In genomic region chr17:8470447-8471047, GRCh38 we compare ENCODE assay signal across 9 cellular contexts. TPM values are rescaled to one million over a fixed set of nuclear protein-coding genes. Genes with fewer than 3 reads are reported as not detected.
DNase-seq lines count a peak whose midpoint lies in the region; ATAC-seq and TF ChIP-seq lines count a peak whose summit lies in the region.
"Had no signal": no experiment of that assay in that cellular context is flagged by ENCODE, and none has a peak within 500 bp of the region (broad histone marks: within the 10 kb centered on the region; RNA-seq: fewer than 3 reads in every experiment).

No MANE protein-coding gene starts in this region.

- H3K27me3 ChIP-seq in GM23338 (ENCODE audit: insufficient read depth) (no peaks in the 10 kb centered on the region), adrenal gland (no peaks in the 10 kb centered on the region), Karpas-422 (ENCODE audit: low read length) (no peaks in the 10 kb centered on the region)

- no peaks in the 10 kb centered on the region for H3K79me2 ChIP-seq in GM23338 (replicated peaks; ENCODE audit: insufficient read depth)
- peaks cover 10% of the 10 kb centered on the region; the same call in 1 of the 2 replicates for H3K79me2 ChIP-seq in Karpas-422 (ENCODE audit: low read length)

- no peaks in the 10 kb centered on the region; the same call in 2 of the 3 replicates for H3K9me3 Mint-ChIP-seq in GM23338
- H3K9me3 Mint-ChIP-seq in activated T-helper 17 cell treated with anti-CD3 and anti-CD28 coated beads, Interleukin-2, amount 50 U/mL, for 72 hours = no peaks in the 10 kb centered on the region

- DNase-seq in GM23338 (ENCODE audit: low spot score) (no peak), adrenal gland (peak; percentile 91 to 97 (median 96)), cardiac septum (ENCODE audit: low spot score) (peak; percentile 82), pons (ENCODE audit: low spot score) (peak; percentile 43), Karpas-422 (no peak), T-helper 1 cell (no peak)
- DNase-seq in stimulated activated naive CD8-positive, alpha-beta T cell treated with anti-CD3 and anti-CD28 coated beads, Interleukin-15, Interleukin-2, amounts not matched to agents 100 U/mL and 50 U/mL, for 24 hours = no peak

- H3K9me3 ChIP-seq in adrenal gland (replicated peaks in 1 of 3) (no peaks in the 10 kb centered on the region), Karpas-422 (ENCODE audit: low read length) (no peaks in the 10 kb centered on the region)

- H3K9me2 ChIP-seq in GM23338 (ENCODE audit: insufficient read depth) (no peaks in the 10 kb centered on the region), Karpas-422 (replicated peaks; ENCODE audit: insufficient read depth, low read length) (no peaks in the 10 kb centered on the region)

- peaks cover 15% of the 10 kb centered on the region; the same call in 1 of the 2 replicates for H3K36me3 ChIP-seq in GM23338 (ENCODE audit: insufficient read depth)
- H3K36me3 ChIP-seq in adrenal gland (replicated peaks in 1 of 2) = peaks cover 0 to 48% of the 10 kb centered on the region in 2 donors
- H3K36me3 ChIP-seq in Karpas-422 (ENCODE audit: insufficient read depth, low read length) = peaks cover 15% of the 10 kb centered on the region

- H3K27ac Mint-ChIP-seq in GM23338 = 0 out of 2 replicates have a peak overlapping the region, but pooled peaks have one; percentile 48
- H3K27ac Mint-ChIP-seq in activated T-helper 17 cell treated with anti-CD3 and anti-CD28 coated beads, Interleukin-2, amount 50 U/mL, for 72 hours = no peak overlapping the region

- H3K4me1 ChIP-seq in GM23338 (ENCODE audit: insufficient read depth) (peaks cover under 1% of the 10 kb centered on the region; the same call in 1 of the 2 replicates), adrenal gland (replicated peaks in 1 of 2) (peaks cover 6 to 19% of the 10 kb centered on the region in 2 donors), Karpas-422 (ENCODE audit: low read length) (no peaks in the 10 kb centered on the region)

- H3K4me3 ChIP-seq in GM23338 (no peak overlapping the region), adrenal gland (no peak overlapping the region), Karpas-422 (ENCODE audit: low read length) (no peak overlapping the region)
- H3K4me3 ChIP-seq: SK-N-MC had no signal

- peaks cover 43% of the 10 kb centered on the region for H3K36me3 Mint-ChIP-seq in GM23338 (ENCODE audit: low read depth)
- peaks cover 89% of the 10 kb centered on the region for H3K36me3 Mint-ChIP-seq in activated T-helper 17 cell treated with anti-CD3 and anti-CD28 coated beads, Interleukin-2, amount 50 U/mL, for 72 hours (ENCODE audit: low read depth)

- H2AFZ ChIP-seq in GM23338 = no peak overlapping the region
- H2AFZ ChIP-seq in Karpas-422 (ENCODE audit: low read length) = no peak overlapping the region

- no peak; the same call in 1 of the 3 replicates for ATAC-seq in GM23338
- no peak for ATAC-seq in stimulated activated naive CD8-positive, alpha-beta T cell treated with anti-CD3 and anti-CD28 coated beads, Interleukin-15, Interleukin-2, amounts not matched to agents 100 U/mL and 50 U/mL, for 24 hours
- ATAC-seq in activated T-helper 17 cell treated with anti-CD3 and anti-CD28 coated beads, Interleukin-2, amount 50 U/mL, for 72 hours (replicated peaks) = no peak

- 38 to 89% (median 46%) methylated on average over 3 to 20 of the region's 20 CpGs for WGBS in adrenal gland, 4 donors

- TF ChIP-seq CTCF in GM23338 (conservative IDR thresholded peaks at IDR 0.05; ENCODE audit: low read depth in 2 of 2) (no peak), adrenal gland (IDR thresholded peaks at IDR 0.05) (no peak)

- H3K27ac ChIP-seq in GM23338 (ENCODE audit: low read depth) = no peak overlapping the region; the same call in 1 of the 2 replicates
- H3K27ac ChIP-seq in adrenal gland = peak overlapping the region; percentile 56 to 86 (median 74)
- no peak overlapping the region for H3K27ac ChIP-seq in Karpas-422 (ENCODE audit: low read length)
- H3K27ac ChIP-seq: SK-N-MC had no signal

- peaks cover under 1% of the 10 kb centered on the region; the same call in 2 of the 3 replicates for H3K4me1 Mint-ChIP-seq in GM23338
- H3K4me1 Mint-ChIP-seq in activated T-helper 17 cell treated with anti-CD3 and anti-CD28 coated beads, Interleukin-2, amount 50 U/mL, for 72 hours = no peaks in the 10 kb centered on the region

- peaks cover 16% of the 10 kb centered on the region; the same call in 1 of the 2 replicates for H3F3A ChIP-seq in GM23338 (replicated peaks; ENCODE audit: low read depth)

- intact Hi-C loops in adrenal gland (cut with DNase I) (loop anchor here in 1 of 2 donors (10.0 kb wide), 1 partner anchor 274 kb away; the partner anchor contains the start of gene CCDC42), cardiac septum (cut with DNase I) (no loop called here)

- no peak overlapping the region for H3K4me3 Mint-ChIP-seq in GM23338
- no peak overlapping the region for H3K4me3 Mint-ChIP-seq in activated T-helper 17 cell treated with anti-CD3 and anti-CD28 coated beads, Interleukin-2, amount 50 U/mL, for 72 hours

- H3K9ac ChIP-seq in Karpas-422 (ENCODE audit: low read length) = no peak overlapping the region

- no peak overlapping the region for H3K4me2 ChIP-seq in GM23338
- H3K4me2 ChIP-seq in Karpas-422 (ENCODE audit: low read depth, low read length, poor library complexity, severe bottlenecking) = no peak overlapping the region

- TF ChIP-seq POLR2A in adrenal gland (IDR thresholded peaks at IDR 0.05) = peak in 1 of 2 donors; percentile 57

- peaks cover 6% of the 10 kb centered on the region; the same call in 1 of the 2 replicates for H4K20me1 ChIP-seq in GM23338 (replicated peaks; ENCODE audit: insufficient read depth)
- H4K20me1 ChIP-seq in Karpas-422 (ENCODE audit: insufficient read depth, low read depth, low read length) = no peaks in the 10 kb centered on the region

- peaks cover 5% of the 10 kb centered on the region for H3K27me3 Mint-ChIP-seq in GM23338 (ENCODE audit: insufficient read depth, low read depth, poor library complexity)
- H3K27me3 Mint-ChIP-seq in activated T-helper 17 cell treated with anti-CD3 and anti-CD28 coated beads, Interleukin-2, amount 50 U/mL, for 72 hours = no peaks in the 10 kb centered on the region

TF ChIP-seq in GM23338, 12 proteins besides CTCF, POLR2A, EP300 and RAD21 (continues in another document):
- TF ChIP-seq JUNB (IDR thresholded peaks at IDR 0.05; ENCODE audit: unreplicated experiment) (no peak), REST (IDR thresholded peaks at IDR 0.05; ENCODE audit: unreplicated experiment) (no peak)

RNA-seq across cellular contexts. Expression of gene NDEL1, which starts 34.9 kb away (rescaled TPM):
- total RNA-seq in GM23338 (2014; rRNA removed; shearing (Covaris generic)) = 15.9 and 21.2 TPM in 2 replicates
- polyA plus RNA-seq in GM23338 (2016; fragmentation: Nextera tagmentation; extraction: Ambion mirVana) = 21.6 and 26.0 TPM in 2 replicates
- total RNA-seq in adrenal gland = 100 to 1,000 TPM in 1 of 8 donors, 10 to 100 TPM in 7; 21.9 to 265 (median 47.0) TPM
- polyA plus RNA-seq in adrenal gland = 100 to 1,000 TPM in 1 of 3 donors, 10 to 100 TPM in 2; 27.0 to 108 (median 29.4) TPM
- total RNA-seq in cardiac septum = 42.0 TPM
- 26.0 and 48.6 TPM in 2 replicates for total RNA-seq in Karpas-422 (2014; rRNA removed; shearing (Covaris generic); ENCODE audit: low replicate concordance)
- total RNA-seq in activated T-helper 17 cell treated with anti-CD3 and anti-CD28 coated beads, Interleukin-2, amount 50 U/mL, for 72 hours = 10 to 100 TPM; 71.9 to 74.1 TPM

Comparison
In these comparisons a context has a peak if more than half of its experiments do, and no peak if none do; other contexts are left out.
1. DNase-seq: peak in adrenal gland (7 of 7), cardiac septum (single experiment) and pons (single experiment); none in GM23338 (single experiment), Karpas-422 (single experiment), stimulated activated naive CD8-positive, alpha-beta T cell treated with anti-CD3 and anti-CD28 coated beads, Interleukin-15, Interleukin-2, amounts not matched to agents 100 U/mL and 50 U/mL, for 24 hours (single experiment) and T-helper 1 cell (0 of 5).
2. H3K27ac ChIP-seq: peak in adrenal gland (5 of 5); none in GM23338 (single experiment) and Karpas-422 (single experiment).